ENCODE assay signal across 18 cellular contexts in the genomic region with DNA sequence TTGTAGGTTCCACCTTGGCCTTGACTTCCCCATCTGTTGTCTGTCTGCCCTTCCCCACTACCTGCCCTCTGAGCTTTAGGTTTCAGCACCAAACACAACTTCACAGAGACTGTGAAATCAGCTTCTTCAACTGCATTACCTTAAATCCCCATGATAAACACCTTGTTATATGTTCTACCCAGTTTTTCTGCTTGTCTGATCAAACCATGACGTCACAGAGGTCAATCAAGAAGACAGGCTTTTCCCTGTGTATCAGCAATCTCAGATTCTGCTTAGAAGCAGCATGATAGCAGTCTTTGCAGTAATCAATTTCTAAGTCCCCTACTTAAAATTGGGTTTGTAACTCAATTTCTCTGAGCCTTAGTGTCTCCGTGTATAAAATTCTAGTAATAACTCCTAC.
DNase-seq lines count a peak whose midpoint lies in the region; ATAC-seq, FAIRE-seq and TF ChIP-seq lines count a peak whose summit lies in the region.
"Had no signal": no experiment of that assay in that cellular context is flagged by ENCODE, and none has a peak within 500 bp of the region (broad histone marks: within the 10 kb centered on the region; RNA-seq: fewer than 3 reads in every experiment).

No MANE protein-coding gene starts in this region.

- H3K4me3 ChIP-seq in HepG2 (replicated peaks in 1 of 3; ENCODE audit: insufficient read depth in 1 of 3, low read depth in 2 of 3, low read length in 3 of 3) = no peak overlapping the region
- no peak overlapping the region for H3K4me3 ChIP-seq in right lobe of liver
- no peak overlapping the region for H3K4me3 ChIP-seq in K562
- H3K4me3 ChIP-seq in H1 (ENCODE audit: extremely low read depth in 1 of 4, insufficient read depth in 2 of 4, low read depth in 3 of 4, low read length in 4 of 4) = no peak overlapping the region
- H3K4me3 ChIP-seq in tibial artery = no peak overlapping the region
- H3K4me3 ChIP-seq: BLaER1 had no signal

- no peak overlapping the region for H3K23ac ChIP-seq in H1 (ENCODE audit: insufficient read length)

- FAIRE-seq in HepG2 (lab: Jason Lieb, UNC) = no peak
- no peak for FAIRE-seq in K562 (lab: Jason Lieb, UNC)
- no peak for FAIRE-seq in H1 (lab: Jason Lieb, UNC)
- FAIRE-seq: G401.6, GM12892 had no signal

- H3K4me2 ChIP-seq in HepG2 (ENCODE audit: low read depth, low read length) (no peak overlapping the region), K562 (ENCODE audit: insufficient read depth, low read length) (no peak overlapping the region), H1 (ENCODE audit: insufficient read depth in 1 of 2, low read depth in 2 of 2, low read length in 2 of 2) (no peak overlapping the region)
- H3K4me2 ChIP-seq: BLaER1 had no signal

- H3K27ac ChIP-seq in HepG2 (ENCODE audit: extremely low read length, insufficient read depth, low read length) (no peak overlapping the region), right lobe of liver (no peak overlapping the region), K562 (ENCODE audit: extremely low read depth, low read depth, low read length) (no peak overlapping the region), H1 (ENCODE audit: low read depth, low read length) (no peak overlapping the region), tibial artery (no peak overlapping the region)
- H3K27ac ChIP-seq: BLaER1, C4-2B had no signal

- no peak overlapping the region for H4K5ac ChIP-seq in H1 (ENCODE audit: insufficient read length, low read depth, low read length)

- H3K9ac ChIP-seq in HepG2 (ENCODE audit: insufficient read depth, low read depth, low read length) (no peak overlapping the region), K562 (ENCODE audit: insufficient read depth in 1 of 2, low read depth in 2 of 2, low read length in 2 of 2) (no peak overlapping the region), H1 (replicated peaks in 1 of 4; ENCODE audit: extremely low read depth in 1 of 4, low read depth in 3 of 4, low read length in 3 of 4) (no peak overlapping the region)
- H3K9ac ChIP-seq: BLaER1 had no signal

- H3K4me1 ChIP-seq in HepG2 (ENCODE audit: insufficient read depth, low read length) = no peaks in the 10 kb centered on the region
- no peaks in the 10 kb centered on the region for H3K4me1 ChIP-seq in right lobe of liver
- no peaks in the 10 kb centered on the region for H3K4me1 ChIP-seq in K562 (replicated peaks in 1 of 2; ENCODE audit: control insufficient read depth in 2 of 2, insufficient read depth in 2 of 2, low read length in 2 of 2)
- H3K4me1 ChIP-seq in H1 (replicated peaks in 1 of 4; ENCODE audit: control insufficient read depth in 3 of 4, insufficient read depth in 4 of 4, low read length in 3 of 4) = no peaks in the 10 kb centered on the region
- H3K4me1 ChIP-seq in tibial artery = no peaks in the 10 kb centered on the region
- H3K4me1 ChIP-seq: BLaER1, Caco-2 had no signal

- H2BK120ac ChIP-seq in H1 (replicated peaks; ENCODE audit: low read depth, low read length) = no peak overlapping the region

- TF ChIP-seq CTCF in HepG2 (CRISPR knock-in tag; IDR thresholded peaks at IDR 0.05) (no peak), right lobe of liver (IDR thresholded peaks at IDR 0.05) (no peak), K562 (IDR thresholded peaks at IDR 0.05 in 2 of 3, conservative IDR thresholded peaks at IDR 0.05 in 1 of 3; ENCODE audit: insufficient read depth in 2 of 3, low read depth in 1 of 3, low read length in 3 of 3) (no peak), H1 (IDR thresholded peaks at IDR 0.05; ENCODE audit: control extremely low read depth in 1 of 3, insufficient read depth in 1 of 3, low read depth in 1 of 3, low read length in 3 of 3) (no peak), tibial artery (IDR thresholded peaks at IDR 0.05) (no peak)

- POLR2A ChIA-PET in HepG2 (lab: Yijun Ruan, JAX) = no interaction called here
- POLR2A ChIA-PET in K562 (lab: Yijun Ruan, JAX) = interaction anchor here (0.9 kb wide), 1 partner anchor 748 kb away, joined by 4 read pairs; no protein-coding TSS in a partner anchor
- POLR2A ChIA-PET in H1 (lab: Charles Lee; ENCODE audit: partially characterized antibody) = interaction anchor here (0.6 kb wide), 1 partner anchor 60 kb away, joined by 3 read pairs; no protein-coding TSS in a partner anchor

- H3K23me2 ChIP-seq in H1 (ENCODE audit: low read depth, low read length) = no peaks in the 10 kb centered on the region

- ATAC-seq in HepG2 (no peak), right lobe of liver (no peak), K562 (no peak)
- ATAC-seq: CD8-positive, alpha-beta T cell; HCT116 had no signal

- TF ChIP-seq EP300 in HepG2 (IDR thresholded peaks at IDR 0.05; ENCODE audit: low read depth in 2 of 2, low read length in 2 of 2) (no peak), HepG2 (CRISPR knock-in tag; IDR thresholded peaks at IDR 0.05; ENCODE audit: borderline replicate concordance) (no peak), K562 (IDR thresholded peaks at IDR 0.05; ENCODE audit: low read length) (no peak), H1 (IDR thresholded peaks at IDR 0.05; ENCODE audit: borderline replicate concordance in 1 of 2, low read depth in 2 of 2, low read length in 2 of 2) (no peak)

- H3K36me3 ChIP-seq in HepG2 (replicated peaks in 1 of 2; ENCODE audit: control insufficient read depth in 1 of 2, insufficient read depth in 2 of 2, low read length in 2 of 2) = no peaks in the 10 kb centered on the region
- H3K36me3 ChIP-seq in right lobe of liver = no peaks in the 10 kb centered on the region
- no peaks in the 10 kb centered on the region for H3K36me3 ChIP-seq in K562 (ENCODE audit: control insufficient read depth, insufficient read depth, low read length)
- H3K36me3 ChIP-seq in H1 (ENCODE audit: control insufficient read depth in 2 of 4, insufficient read depth in 4 of 4, low read length in 3 of 4) = no peaks in the 10 kb centered on the region
- no peaks in the 10 kb centered on the region for H3K36me3 ChIP-seq in tibial artery
- H3K36me3 ChIP-seq: BLaER1 had no signal

- in situ Hi-C loops in HepG2 (cut with HindIII; ENCODE audit: extremely low pct_ligation_motif_present, low pct_unique_long_range_greater_than_20kb) = no loop called here
- in situ Hi-C loops in K562 (cut with MboI) = no loop called here

- intact Hi-C loops in HepG2 (cut with micrococcal nuclease; ENCODE audit: unreplicated experiment) = no loop called here
- intact Hi-C loops in right lobe of liver (cut with DNase I) = no loop called here
- intact Hi-C loops in K562 (cut with micrococcal nuclease) = no loop called here
- intact Hi-C loops in tibial artery (cut with DNase I; ENCODE audit: low total_unique reads) = no loop called here

- H3K14ac ChIP-seq in H1 (ENCODE audit: insufficient read length) = no peak overlapping the region

- BruUV-seq in HepG2 (replicated peaks; lab: Mats Ljungman, UMichigan) (no TSS peak), K562 (replicated peaks; lab: Mats Ljungman, UMichigan) (no TSS peak)

- 0 out of 2 replicates have a peak overlapping the region, but pooled peaks have one; percentile 18 for H2BK15ac ChIP-seq in H1 (ENCODE audit: low read length)

- no peak overlapping the region for H4K8ac ChIP-seq in H1 (ENCODE audit: extremely low read depth, insufficient read depth, low read length)

- 0% methylated on average over 2 of the region's 2 CpGs for WGBS in HepG2 (ENCODE audit: low lambda C conversion rate)
- WGBS in right lobe of liver (ENCODE audit: insufficient coverage, low coverage, low lambda C conversion rate, missing lambda C conversion rate) = 64% methylated on average over 2 of the region's 2 CpGs
- WGBS in K562 (ENCODE audit: insufficient coverage, low coverage, missing lambda C conversion rate) = 7% methylated on average over 2 of the region's 2 CpGs
- WGBS in H1 (ENCODE audit: extremely low coverage in 1 of 2, insufficient coverage in 1 of 2, insufficient read length in 1 of 2, insufficient replicate concordance in 2 of 2, low coverage in 1 of 2, low lambda C conversion rate in 2 of 2, missing lambda C conversion rate in 1 of 2), 2 experiments = 90% methylated on average over 2 of the region's 2 CpGs; no CpG with 5 or more reads in 1 of the 2 experiments

- H3K9me3 ChIP-seq in HepG2 (ENCODE audit: low read length) = no peaks in the 10 kb centered on the region
- no peaks in the 10 kb centered on the region for H3K9me3 ChIP-seq in right lobe of liver
- H3K9me3 ChIP-seq in K562 (replicated peaks; ENCODE audit: control insufficient read depth, insufficient read depth, low read depth, low read length) = no peaks in the 10 kb centered on the region
- H3K9me3 ChIP-seq in H1 (ENCODE audit: insufficient read depth in 2 of 2, low read depth in 1 of 2, low read length in 1 of 2) = peaks cover 0 to 7% of the 10 kb centered on the region in 2 experiments; a peak in 1 of 4 replicates
- no peaks in the 10 kb centered on the region for H3K9me3 ChIP-seq in tibial artery
- H3K9me3 ChIP-seq: BLaER1, Caco-2 had no signal

- H2AFZ ChIP-seq in HepG2 (ENCODE audit: low read length) (no peak overlapping the region), K562 (ENCODE audit: low read depth, low read length) (no peak overlapping the region), H1 (ENCODE audit: low read length) (no peak overlapping the region)

- no peaks in the 10 kb centered on the region for H3K9me1 ChIP-seq in K562 (ENCODE audit: control insufficient read depth, insufficient read depth, low read length)

- H2BK12ac ChIP-seq in H1 (ENCODE audit: low read depth, low read length) = no peak overlapping the region

- no peak overlapping the region for H3K18ac ChIP-seq in H1 (ENCODE audit: extremely low read depth, low read length)

- H3K79me1 ChIP-seq in H1 (ENCODE audit: low read depth, low read length) = no peaks in the 10 kb centered on the region

- H3K56ac ChIP-seq in H1 (replicated peaks; ENCODE audit: insufficient read length, low read depth, low read length) = no peak overlapping the region

- no peak overlapping the region for H2AK5ac ChIP-seq in H1 (ENCODE audit: low read depth, low read length)

- no peaks in the 10 kb centered on the region for H3K27me3 ChIP-seq in HepG2 (ENCODE audit: control insufficient read depth in 1 of 2, insufficient read depth in 2 of 2, low read length in 2 of 2)
- no peaks in the 10 kb centered on the region for H3K27me3 ChIP-seq in right lobe of liver
- no peaks in the 10 kb centered on the region for H3K27me3 ChIP-seq in K562 (ENCODE audit: control insufficient read depth in 2 of 2, insufficient read depth in 2 of 2, low read length in 2 of 2)
- H3K27me3 ChIP-seq in H1 (replicated peaks in 1 of 4; ENCODE audit: control insufficient read depth in 3 of 4, extremely low read depth in 1 of 4, insufficient read depth in 3 of 4, low read length in 3 of 4) = no peaks in the 10 kb centered on the region
- no peaks in the 10 kb centered on the region for H3K27me3 ChIP-seq in tibial artery
- H3K27me3 ChIP-seq: BLaER1 had no signal

- DNase-seq in HepG2 (ENCODE audit: low spot score) (no peak), right lobe of liver (no peak), K562 (ENCODE audit: extremely low read depth in 1 of 4, low spot score in 3 of 4) (no peak), H1 (ENCODE audit: low read depth in 1 of 2, low spot score in 2 of 2) (no peak), NAMALWA (ENCODE audit: low spot score) (no peak), tibial artery (no peak)
- DNase-seq: Caco-2; CD4-positive, CD25-positive, alpha-beta regulatory T cell; CD8-positive, alpha-beta T cell; DMS153; DND-41; GOT3; H9 had no signal

- TF ChIP-seq RAD21 in HepG2 (CRISPR knock-in tag; IDR thresholded peaks at IDR 0.05) (no peak), K562 (CRISPR knock-in tag; conservative IDR thresholded peaks at IDR 0.05 in 1 of 2, IDR thresholded peaks at IDR 0.05 in 1 of 2) (no peak), H1 (IDR thresholded peaks at IDR 0.05 in 1 of 2, conservative IDR thresholded peaks at IDR 0.05 in 1 of 2; ENCODE audit: low read depth in 2 of 2, low read length in 2 of 2) (no peak)

- H3K79me2 ChIP-seq in HepG2 (ENCODE audit: insufficient read depth, low read length) = no peaks in the 10 kb centered on the region
- no peaks in the 10 kb centered on the region for H3K79me2 ChIP-seq in K562 (ENCODE audit: control insufficient read depth, insufficient read depth, low read length)
- H3K79me2 ChIP-seq in H1 (ENCODE audit: control insufficient read depth in 1 of 2, insufficient read depth in 2 of 2, low read length in 2 of 2) = no peaks in the 10 kb centered on the region

- TF ChIP-seq POLR2A in HepG2 (IDR thresholded peaks at IDR 0.05; ENCODE audit: insufficient read depth in 1 of 2, low read depth in 2 of 2, low read length in 2 of 2) (no peak), right lobe of liver (IDR thresholded peaks at IDR 0.05) (no peak), K562 (conservative IDR thresholded peaks at IDR 0.05) (no peak), H1 (IDR thresholded peaks at IDR 0.05; ENCODE audit: control extremely low read depth in 1 of 2, low read depth in 2 of 2, low read length in 2 of 2) (no peak)

- H3K4ac ChIP-seq in H1 (replicated peaks; ENCODE audit: insufficient read length, low read depth, low read length) = no peak overlapping the region

- no peak overlapping the region for H2BK5ac ChIP-seq in H1 (ENCODE audit: low read depth, low read length)

- H4K20me1 ChIP-seq in HepG2 (ENCODE audit: insufficient read depth, low read length) (no peaks in the 10 kb centered on the region), K562 (replicated peaks; ENCODE audit: control insufficient read depth, insufficient read depth, low read length) (no peaks in the 10 kb centered on the region), H1 (replicated peaks in 1 of 2; ENCODE audit: control insufficient read depth in 1 of 2, insufficient read depth in 2 of 2, low read length in 2 of 2) (no peaks in the 10 kb centered on the region)
- H4K20me1 ChIP-seq: BLaER1 had no signal

- no peak overlapping the region for H4K91ac ChIP-seq in H1 (replicated peaks; ENCODE audit: insufficient read length, low read length)

- CTCF ChIA-PET in HepG2 (lab: Yijun Ruan, JAX; ENCODE audit: low intra/inter-chr PET ratio, low total read pairs) (no interaction called here), K562 (lab: Yijun Ruan, JAX; ENCODE audit: low intra/inter-chr PET ratio) (no interaction called here), H1 (lab: Charles Lee; ENCODE audit: partially characterized antibody) (interaction anchor here (0.6 kb wide), 1 partner anchor 177 kb away, joined by 3 read pairs; no protein-coding TSS in a partner anchor)

- no peak overlapping the region for H2BK20ac ChIP-seq in H1 (ENCODE audit: low read length)
